Comparison of ENCODE assay signal across 7 cellular contexts in genomic region chr17:82458885-82459424, GRCh38. TPM values are rescaled to one million over a fixed set of nuclear protein-coding genes. Genes with fewer than 3 reads are reported as not detected.
DNase-seq lines count a peak whose midpoint lies in the region; ATAC-seq and TF ChIP-seq lines count a peak whose summit lies in the region.

No MANE protein-coding gene starts in this region.

- H3K4me3 Mint-ChIP-seq in T-cell, result peak overlapping the region; percentile 84 to 93 (median 89)
- H3K4me3 Mint-ChIP-seq in naive B cell, result peak overlapping the region; percentile 88 to 95 (median 92)

- no peak for TF ChIP-seq CTCF in HFF-Myc (IDR thresholded peaks at IDR 0.05; ENCODE audit: low read depth, low read length, missing control alignments)

- H3K36me3 Mint-ChIP-seq in T-cell (peaks cover 25% of the 10 kb centered on the region), naive B cell (peaks cover 5 to 11% of the 10 kb centered on the region in 2 donors)

- H3K9me3 Mint-ChIP-seq in T-cell, result no peaks in the 10 kb centered on the region
- no peaks in the 10 kb centered on the region for H3K9me3 Mint-ChIP-seq in naive B cell

- peak overlapping the region; percentile 68 to 85 for H3K27ac Mint-ChIP-seq in T-cell
- peak overlapping the region; percentile 90 to 99 (median 96) for H3K27ac Mint-ChIP-seq in naive B cell

- H3K4me3 ChIP-seq in HFF-Myc (replicated peaks; ENCODE audit: low read depth, low read length), result peak overlapping the region; percentile 77

- H3K27ac ChIP-seq in epithelial cell of prostate, result peak overlapping the region; percentile 98

- ATAC-seq in T-cell (replicated peaks in 1 of 4), result no peak
- no peak for ATAC-seq in naive B cell (ENCODE audit: low read depth in 2 of 2)
- no peak for ATAC-seq in HG03378 (IDR thresholded peaks at IDR 0.05; ENCODE audit: unreplicated experiment)

- peaks cover 27 to 41% (median 34%) of the 10 kb centered on the region in 3 donors for H3K4me1 Mint-ChIP-seq in T-cell
- peaks cover 35 to 39% (median 37%) of the 10 kb centered on the region in 3 donors for H3K4me1 Mint-ChIP-seq in naive B cell

- POLR2A ChIA-PET in T-cell (lab: Charles Lee), result no interaction called here

- CTCF ChIA-PET in T-cell (lab: Charles Lee), result interaction anchor here in 1 of 2 donors (0.9 kb wide), 1 partner anchor 31 kb away, joined by 3 read pairs; no protein-coding TSS in a partner anchor

- peak; percentile 19 for DNase-seq in GDM1 (lab: John Stamatoyannopoulos, UW)
- no peak for DNase-seq in HFF-Myc (ENCODE audit: extremely low read depth, low read depth)
- DNase-seq in T-cell, result peak in 14 of 34 experiments; percentile 6 to 49 (median 16)
- DNase-seq in epithelial cell of prostate (ENCODE audit: low read depth, low spot score), result no peak
- DNase-seq in naive B cell, result no peak
- DNase-seq in H4 (ENCODE audit: low spot score), result no peak

- H3K27me3 Mint-ChIP-seq in T-cell (no peaks in the 10 kb centered on the region), naive B cell (no peaks in the 10 kb centered on the region)

RNA-seq across cellular contexts. Expression of gene NARF, which starts 0.4 kb away (rescaled TPM):
- 100 to 1,000 TPM in 3 of 5 donors, 10 to 100 TPM in 2; 85.7 to 113 (median 101) TPM for total RNA-seq in T-cell
- 100 to 1,000 TPM in 3 of 6 donors, 10 to 100 TPM in 3; 72.3 to 137 (median 95.0) TPM for polyA plus RNA-seq in naive B cell (ENCODE audit: low read depth in 6 of 6)
- 71.6 and 74.3 TPM in 2 replicates for total RNA-seq in H4 (2014; rRNA removed; shearing (Covaris generic))

RNA-seq across cellular contexts. Expression of gene CYBC1, which starts 8.4 kb away (rescaled TPM):
- 100 to 1,000 TPM; 148 to 274 (median 262) TPM for total RNA-seq in T-cell
- polyA plus RNA-seq in naive B cell (ENCODE audit: low read depth in 6 of 6), result 100 to 1,000 TPM; 274 to 340 (median 303) TPM
- 73.5 and 78.9 TPM in 2 replicates for total RNA-seq in H4 (2014; rRNA removed; shearing (Covaris generic))

RNA-seq across cellular contexts. Expression of gene OGFOD3, which starts 40.6 kb away (rescaled TPM):
- 10 to 100 TPM; 22.0 to 32.2 (median 29.2) TPM for total RNA-seq in T-cell
- polyA plus RNA-seq in naive B cell (ENCODE audit: low read depth in 6 of 6), result 10 to 100 TPM; 22.8 to 31.6 (median 26.1) TPM
- 28.3 and 30.1 TPM in 2 replicates for total RNA-seq in H4 (2014; rRNA removed; shearing (Covaris generic))

RNA-seq across cellular contexts. Expression of gene HEXD, which starts 40.8 kb away (rescaled TPM):
- total RNA-seq in T-cell, result 100 to 1,000 TPM in 3 of 5 donors, 10 to 100 TPM in 2; 51.2 to 128 (median 113) TPM
- 10 to 100 TPM; 10.8 to 30.5 (median 18.2) TPM for polyA plus RNA-seq in naive B cell (ENCODE audit: low read depth in 6 of 6)
- 6.3 and 8.4 TPM in 2 replicates for total RNA-seq in H4 (2014; rRNA removed; shearing (Covaris generic))
